Comparison of ENCODE assay signal across 28 cellular contexts in genomic region chr10:12819656-12820055, GRCh38.
DNase-seq lines count a peak whose midpoint lies in the region; ATAC-seq, FAIRE-seq and TF ChIP-seq lines count a peak whose summit lies in the region.
"Had no signal": no experiment of that assay in that cellular context is flagged by ENCODE, and none has a peak within 500 bp of the region (broad histone marks: within the 10 kb centered on the region; RNA-seq: fewer than 3 reads in every experiment).

No MANE protein-coding gene starts in this region.

- H3K4me3 ChIP-seq in breast epithelium (no peak overlapping the region), H1 (ENCODE audit: extremely low read depth in 1 of 4, insufficient read depth in 2 of 4, low read depth in 3 of 4, low read length in 4 of 4) (no peak overlapping the region), transverse colon (no peak overlapping the region)
- H3K4me3 ChIP-seq: PC-9 had no signal

- no peak overlapping the region for H2AFZ ChIP-seq in H1 (ENCODE audit: low read length)
- H2AFZ ChIP-seq: PC-9 had no signal

- H3K27me3 Mint-ChIP-seq in MCF 10A (ENCODE audit: insufficient read depth, unreplicated experiment) (no peaks in the 10 kb centered on the region), neural crest cell (ENCODE audit: low read depth) (no peaks in the 10 kb centered on the region)
- H3K27me3 Mint-ChIP-seq: CD8-positive, alpha-beta memory T cell had no signal

- in situ Hi-C loops in transverse colon (cut with MboI; ENCODE audit: low pct_ligation_motif_present in 1 of 4, low pct_unique_long_range_greater_than_20kb in 1 of 4, low sequenced_read_pairs in 3 of 4), result no loop called here

- TF ChIP-seq CTCF in MCF 10A (IDR thresholded peaks at IDR 0.05; ENCODE audit: unreplicated experiment) (no peak), breast epithelium (IDR thresholded peaks at IDR 0.05) (no peak), H1 (IDR thresholded peaks at IDR 0.05; ENCODE audit: control extremely low read depth in 1 of 3, insufficient read depth in 1 of 3, low read depth in 1 of 3, low read length in 3 of 3) (no peak), neural crest cell (conservative IDR thresholded peaks at IDR 0.05) (no peak), transverse colon (IDR thresholded peaks at IDR 0.05) (no peak)

- TF ChIP-seq POLR2A in breast epithelium (IDR thresholded peaks at IDR 0.05) (no peak), H1 (IDR thresholded peaks at IDR 0.05; ENCODE audit: control extremely low read depth in 1 of 2, low read depth in 2 of 2, low read length in 2 of 2) (no peak), transverse colon (IDR thresholded peaks at IDR 0.05) (no peak)

- no peak overlapping the region for H3K27ac ChIP-seq in breast epithelium
- no peak overlapping the region for H3K27ac ChIP-seq in H1 (ENCODE audit: low read depth, low read length)
- no peak overlapping the region for H3K27ac ChIP-seq in transverse colon
- H3K27ac ChIP-seq: C4-2B, HL-60, PC-9 had no signal

- no peaks in the 10 kb centered on the region for H3K36me3 ChIP-seq in breast epithelium
- no peaks in the 10 kb centered on the region for H3K36me3 ChIP-seq in H1 (ENCODE audit: control insufficient read depth in 2 of 4, insufficient read depth in 4 of 4, low read length in 3 of 4)
- H3K36me3 ChIP-seq in transverse colon, result peaks cover 0 to 2% (median 0%) of the 10 kb centered on the region in 4 donors

- H2BK20ac ChIP-seq in H1 (ENCODE audit: low read length), result no peak overlapping the region

- H3K23ac ChIP-seq in H1 (ENCODE audit: insufficient read length), result no peak overlapping the region

- TF ChIP-seq EP300 in H1 (IDR thresholded peaks at IDR 0.05; ENCODE audit: borderline replicate concordance in 1 of 2, low read depth in 2 of 2, low read length in 2 of 2), result no peak
- TF ChIP-seq EP300 in transverse colon (IDR thresholded peaks at IDR 0.05; ENCODE audit: low read depth), result no peak

- H3K36me3 Mint-ChIP-seq in MCF 10A (ENCODE audit: insufficient read depth, unreplicated experiment) (peaks cover 7% of the 10 kb centered on the region), neural crest cell (ENCODE audit: low read depth) (no peaks in the 10 kb centered on the region)

- no peak overlapping the region for H3K14ac ChIP-seq in H1 (ENCODE audit: insufficient read length)

- no peak overlapping the region for H4K8ac ChIP-seq in H1 (ENCODE audit: extremely low read depth, insufficient read depth, low read length)

- H3K4ac ChIP-seq in H1 (replicated peaks; ENCODE audit: insufficient read length, low read depth, low read length), result no peak overlapping the region

- H3K18ac ChIP-seq in H1 (ENCODE audit: extremely low read depth, low read length), result no peak overlapping the region

- H2BK120ac ChIP-seq in H1 (replicated peaks; ENCODE audit: low read depth, low read length), result no peak overlapping the region

- H3K79me2 ChIP-seq in H1 (ENCODE audit: control insufficient read depth in 1 of 2, insufficient read depth in 2 of 2, low read length in 2 of 2), result no peaks in the 10 kb centered on the region

- H2BK5ac ChIP-seq in H1 (ENCODE audit: low read depth, low read length), result no peak overlapping the region

- H2BK15ac ChIP-seq in H1 (ENCODE audit: low read length), result no peak overlapping the region

- no peak for DNase-seq in MCF 10A (ENCODE audit: unreplicated experiment)
- DNase-seq in breast epithelium (ENCODE audit: low spot score in 2 of 2), result no peak
- no peak for DNase-seq in H1 (ENCODE audit: low read depth in 1 of 2, low spot score in 2 of 2)
- DNase-seq in neural crest cell (ENCODE audit: low read depth, low spot score), result no peak
- DNase-seq in transverse colon, result no peak
- no peak for DNase-seq in SW 1271 (lab: John Stamatoyannopoulos, UW)
- DNase-seq: AML-193; Calu3; CD8-positive, alpha-beta memory T cell; DMS153; H9; HFFc6; KG1; NCI-H1092 treated with DMSO at 0.1 percent for 48 hours; NCI-H1436 treated with DMSO at 0.1 percent for 48 hours; NCI-H2029; NCI-H510A treated with DMSO at 0.1 percent for 48 hours; NCI-H748 treated with DMSO at 0.1 percent for 48 hours; PC-9; RPMI8226; SIG-M5 had no signal

- WGBS in H1 (ENCODE audit: extremely low coverage in 1 of 2, insufficient coverage in 1 of 2, insufficient read length in 1 of 2, insufficient replicate concordance in 2 of 2, low coverage in 1 of 2, low lambda C conversion rate in 2 of 2, missing lambda C conversion rate in 1 of 2), 2 experiments, result 94% methylated on average over 10 of the region's 10 CpGs; no CpG with 5 or more reads in 1 of the 2 experiments
- WGBS in transverse colon (ENCODE audit: low coverage in 1 of 2), 2 donors, result 95% methylated on average over 10 of the region's 10 CpGs; no CpG with 5 or more reads in 1 of the 2 donors

- CTCF ChIA-PET in MCF 10A (lab: Yijun Ruan, JAX), result no interaction called here
- CTCF ChIA-PET in H1 (lab: Charles Lee; ENCODE audit: partially characterized antibody), result interaction anchor here (0.8 to 1.5 kb wide), 4 partner anchors 10 to 38 kb away, joined by 3 to 5 read pairs (median 4); no protein-coding TSS in a partner anchor

- H4K20me1 ChIP-seq in H1 (replicated peaks in 1 of 2; ENCODE audit: control insufficient read depth in 1 of 2, insufficient read depth in 2 of 2, low read length in 2 of 2), result no peaks in the 10 kb centered on the region

- H3K4me1 Mint-ChIP-seq in MCF 10A (ENCODE audit: insufficient read depth, unreplicated experiment) (no peaks in the 10 kb centered on the region), neural crest cell (peaks cover 11% of the 10 kb centered on the region)

- no peak overlapping the region for H3K56ac ChIP-seq in H1 (replicated peaks; ENCODE audit: insufficient read length, low read depth, low read length)

- ATAC-seq in GM18873 (IDR thresholded peaks at IDR 0.05; ENCODE audit: low FRiP score, unreplicated experiment), result no peak
- ATAC-seq: HepG2 had no signal

- POLR2A ChIA-PET in MCF 10A (lab: Yijun Ruan, JAX), result interaction anchor here (0.6 kb wide), 1 partner anchor 64 kb away, joined by 3 read pairs; no protein-coding TSS in a partner anchor
- POLR2A ChIA-PET in H1 (lab: Charles Lee; ENCODE audit: partially characterized antibody), result no interaction called here

- H3K9me3 Mint-ChIP-seq in MCF 10A (ENCODE audit: unreplicated experiment), result no peaks in the 10 kb centered on the region
- H3K9me3 Mint-ChIP-seq in neural crest cell, result no peaks in the 10 kb centered on the region
- H3K9me3 Mint-ChIP-seq: H9 had no signal

- intact Hi-C loops in MCF 10A (cut with micrococcal nuclease), result no loop called here
- intact Hi-C loops in breast epithelium (cut with DNase I; ENCODE audit: low total_unique reads), result no loop called here
- intact Hi-C loops in transverse colon (cut with DNase I; ENCODE audit: low total_unique reads), result no loop called here

- peaks cover under 1% of the 10 kb centered on the region in 2 donors for H3K9me3 ChIP-seq in breast epithelium
- H3K9me3 ChIP-seq in H1 (ENCODE audit: insufficient read depth in 2 of 2, low read depth in 1 of 2, low read length in 1 of 2), result no peaks in the 10 kb centered on the region
- no peaks in the 10 kb centered on the region for H3K9me3 ChIP-seq in transverse colon
- H3K9me3 ChIP-seq: SK-N-SH had no signal

- no peaks in the 10 kb centered on the region for H3K79me1 ChIP-seq in H1 (ENCODE audit: low read depth, low read length)

- no peaks in the 10 kb centered on the region for H3K23me2 ChIP-seq in H1 (ENCODE audit: low read depth, low read length)

- H2BK12ac ChIP-seq in H1 (ENCODE audit: low read depth, low read length), result no peak overlapping the region; the same call in 1 of the 2 replicates

- no peaks in the 10 kb centered on the region for H3K4me1 ChIP-seq in breast epithelium
- peaks cover 0 to 6% (median 2%) of the 10 kb centered on the region in 4 experiments; a peak in 2 of 7 replicates for H3K4me1 ChIP-seq in H1 (replicated peaks in 1 of 4; ENCODE audit: control insufficient read depth in 3 of 4, insufficient read depth in 4 of 4, low read length in 3 of 4)
- peaks cover 0 to 8% (median 0%) of the 10 kb centered on the region in 4 donors for H3K4me1 ChIP-seq in transverse colon

- H4K5ac ChIP-seq in H1 (ENCODE audit: insufficient read length, low read depth, low read length), result no peak overlapping the region

- FAIRE-seq in H1 (lab: Jason Lieb, UNC), result no peak
- FAIRE-seq: G401.6, GM12892, HepG2 had no signal

- H3K27ac Mint-ChIP-seq in MCF 10A (ENCODE audit: low read depth, unreplicated experiment) (peak overlapping the region; percentile 81), neural crest cell (ENCODE audit: unreplicated experiment) (peak overlapping the region; percentile 73)
- H3K27ac Mint-ChIP-seq: HFFc6 had no signal

- no peak for TF ChIP-seq RAD21 in H1 (IDR thresholded peaks at IDR 0.05 in 1 of 2, conservative IDR thresholded peaks at IDR 0.05 in 1 of 2; ENCODE audit: low read depth in 2 of 2, low read length in 2 of 2)

- H2AK5ac ChIP-seq in H1 (ENCODE audit: low read depth, low read length), result peak overlapping the region; percentile 53; the same call in 1 of the 2 replicates

- no peak overlapping the region for H3K9ac ChIP-seq in H1 (replicated peaks in 1 of 4; ENCODE audit: extremely low read depth in 1 of 4, low read depth in 3 of 4, low read length in 3 of 4)
- H3K9ac ChIP-seq: SK-N-SH had no signal

- H3K4me2 ChIP-seq in H1 (ENCODE audit: insufficient read depth in 1 of 2, low read depth in 2 of 2, low read length in 2 of 2), result no peak overlapping the region
- H3K4me2 ChIP-seq: PC-9, SK-N-SH had no signal

- no TSS peak for BruUV-seq in MCF 10A (replicated peaks; lab: Mats Ljungman, UMichigan)

- no peak overlapping the region for H3K4me3 Mint-ChIP-seq in MCF 10A (ENCODE audit: unreplicated experiment)
- H3K4me3 Mint-ChIP-seq in neural crest cell, result no peak overlapping the region
- H3K4me3 Mint-ChIP-seq: CD8-positive, alpha-beta memory T cell; H9; HFFc6 had no signal

- H3K27me3 ChIP-seq in breast epithelium, result no peaks in the 10 kb centered on the region
- no peaks in the 10 kb centered on the region for H3K27me3 ChIP-seq in H1 (replicated peaks in 1 of 4; ENCODE audit: control insufficient read depth in 3 of 4, extremely low read depth in 1 of 4, insufficient read depth in 3 of 4, low read length in 3 of 4)
- no peaks in the 10 kb centered on the region for H3K27me3 ChIP-seq in transverse colon

- H4K91ac ChIP-seq in H1 (replicated peaks; ENCODE audit: insufficient read length, low read length), result no peak overlapping the region

TF ChIP-seq in H1, 55 proteins besides CTCF, POLR2A, EP300 and RAD21 (continues in another document):
- TF ChIP-seq POU5F1 (IDR thresholded peaks at IDR 0.05; ENCODE audit: low read depth, low read length), result no peak
- TF ChIP-seq HDAC6 (IDR thresholded peaks at IDR 0.05; ENCODE audit: low read depth, low read length), result no peak
- no peak for TF ChIP-seq KDM4A (IDR thresholded peaks at IDR 0.05; ENCODE audit: low read depth, low read length, severe bottlenecking)
- TF ChIP-seq SP1 (IDR thresholded peaks at IDR 0.05; ENCODE audit: low read depth, low read length), result no peak
- no peak for TF ChIP-seq ZNF274 (IDR thresholded peaks at IDR 0.05; ENCODE audit: borderline replicate concordance, extremely low read depth, low read length)
- no peak for TF ChIP-seq SAP30 (IDR thresholded peaks at IDR 0.05; ENCODE audit: insufficient read depth, insufficient replicate concordance, low read length)
- TF ChIP-seq CEBPB (IDR thresholded peaks at IDR 0.05; ENCODE audit: low read depth, low read length), result no peak
